Comparison of ENCODE assay signal across 9 cellular contexts in the genomic region with DNA sequence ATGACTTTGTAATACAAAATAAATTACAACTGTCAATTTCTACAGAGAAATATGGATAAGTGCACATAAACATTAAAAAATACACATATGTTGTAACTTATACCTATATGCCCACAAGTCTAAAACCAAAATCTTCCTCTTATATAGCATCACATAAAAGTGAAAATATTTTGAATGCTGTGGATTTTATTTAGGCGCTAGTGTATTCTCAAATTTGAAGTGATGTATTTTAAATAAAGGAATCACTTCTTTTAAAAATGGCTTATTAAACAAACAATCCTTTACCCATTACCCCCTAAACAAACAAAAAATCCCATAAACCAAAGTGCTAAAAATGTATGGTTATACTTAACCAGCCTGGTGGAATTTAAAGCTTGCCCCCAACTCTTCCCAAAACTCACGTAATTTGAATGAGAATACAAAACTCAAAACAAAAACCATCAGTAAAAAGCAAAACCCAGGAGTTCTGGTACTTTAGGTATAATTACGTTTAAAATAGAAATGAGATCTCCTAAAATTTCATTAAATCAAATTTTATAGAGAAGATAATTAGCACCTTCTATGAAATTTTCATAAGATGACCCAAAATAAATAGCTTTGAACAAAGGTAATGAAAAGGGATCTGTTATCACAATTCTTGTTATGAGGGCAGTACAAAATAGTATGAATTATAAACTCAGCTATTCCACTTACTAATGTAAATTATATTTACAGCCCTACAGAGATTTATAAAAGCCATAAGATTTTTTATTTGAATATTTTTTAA.
DNase-seq lines count a peak whose midpoint lies in the region; ATAC-seq and TF ChIP-seq lines count a peak whose summit lies in the region.
"Had no signal": no experiment of that assay in that cellular context is flagged by ENCODE, and none has a peak within 500 bp of the region (broad histone marks: within the 10 kb centered on the region; RNA-seq: fewer than 3 reads in every experiment).

No MANE protein-coding gene starts in this region.

- peaks cover 4% of the 10 kb centered on the region; the same call in 1 of the 2 replicates for H3K79me2 ChIP-seq in H9 (ENCODE audit: insufficient read depth, low read length)

- H3K9ac ChIP-seq in H9 (ENCODE audit: extremely low read depth, insufficient read length, low read length) = no peak overlapping the region

- H3K4me1 Mint-ChIP-seq in activated T-cell treated with anti-CD3 and anti-CD28 coated beads, Interleukin-2, amount 50 U/mL, for 4 hours (ENCODE audit: low read depth) = peaks cover 33% of the 10 kb centered on the region
- H3K4me1 Mint-ChIP-seq in glutamatergic neuron (ENCODE audit: low read depth, unreplicated experiment) (peaks cover 19% of the 10 kb centered on the region), H9 (peaks cover 19 to 28% of the 10 kb centered on the region in 2 experiments)

- H2BK120ac ChIP-seq in H9 (ENCODE audit: low read depth, low read length, poor library complexity, severe bottlenecking) = no peak overlapping the region

- no peak overlapping the region for H2BK15ac ChIP-seq in H9 (ENCODE audit: low read depth, low read length)

- peaks cover 9% of the 10 kb centered on the region for H3K27me3 Mint-ChIP-seq in activated T-cell treated with anti-CD3 and anti-CD28 coated beads, Interleukin-2, amount 50 U/mL, for 4 hours (ENCODE audit: low read depth)
- peaks cover 18% of the 10 kb centered on the region for H3K27me3 Mint-ChIP-seq in glutamatergic neuron (ENCODE audit: unreplicated experiment)
- peaks cover 5% of the 10 kb centered on the region; the same call in 1 of the 2 replicates for H3K27me3 Mint-ChIP-seq in H9 (ENCODE audit: low read depth)

- H3K4me1 ChIP-seq in thymus (ENCODE audit: control insufficient read depth, insufficient read depth, low read length) (peaks cover 4% of the 10 kb centered on the region), H9 (ENCODE audit: insufficient read depth, low read length) (no peaks in the 10 kb centered on the region)

- H3K9me3 ChIP-seq in thymus (ENCODE audit: control insufficient read depth) (no peaks in the 10 kb centered on the region), H9 (ENCODE audit: control insufficient read depth, low read depth, low read length) (no peaks in the 10 kb centered on the region)

- no peak overlapping the region for H2AFZ ChIP-seq in H9 (ENCODE audit: low read length)

- H3K27ac ChIP-seq in thymus (ENCODE audit: low read depth) = no peak overlapping the region
- no peak overlapping the region for H3K27ac ChIP-seq in H9 (ENCODE audit: insufficient read length, low read depth, low read length)

- H3K23ac ChIP-seq in H9 (ENCODE audit: insufficient read length, low read depth, low read length) = no peak overlapping the region

- H4K20me1 ChIP-seq in H9 (ENCODE audit: control insufficient read depth, insufficient read depth, insufficient read length) = no peaks in the 10 kb centered on the region

- H3K4me3 Mint-ChIP-seq in activated T-cell treated with anti-CD3 and anti-CD28 coated beads, Interleukin-2, amount 50 U/mL, for 4 hours = peak overlapping the region; percentile 99
- peak overlapping the region; percentile 62 for H3K4me3 Mint-ChIP-seq in glutamatergic neuron (ENCODE audit: unreplicated experiment)
- H3K4me3 Mint-ChIP-seq in H9 = peak overlapping the region in 1 of 2 experiments; percentile 57; a peak in 4 of 5 replicates

- no peak overlapping the region for H3K14ac ChIP-seq in H9 (ENCODE audit: insufficient read depth, low read length)

- H4K5ac ChIP-seq in H9 (ENCODE audit: insufficient read length, low read depth, low read length) = no peak overlapping the region

- H3K79me1 ChIP-seq in H9 (ENCODE audit: insufficient read depth, low read depth, low read length, poor library complexity, severe bottlenecking) = no peaks in the 10 kb centered on the region

- no peak overlapping the region for H2BK20ac ChIP-seq in H9 (ENCODE audit: low read depth, low read length, poor library complexity, severe bottlenecking)

- no peak overlapping the region for H3K18ac ChIP-seq in H9 (ENCODE audit: insufficient read length, low read depth, low read length)

- WGBS in thymus = 28% methylated on average over 3 of the region's 3 CpGs
- WGBS in H9 (ENCODE audit: extremely low coverage, insufficient read length, low lambda C conversion rate) = no CpG with 5 or more reads among the region's 3 CpGs

- H3K36me3 ChIP-seq in thymus (ENCODE audit: control insufficient read depth, insufficient read depth) = no peaks in the 10 kb centered on the region

- H3K4me2 ChIP-seq in H9 (ENCODE audit: insufficient read depth, insufficient read length, low read length) = no peak overlapping the region

- no peak overlapping the region for H3K56ac ChIP-seq in H9 (ENCODE audit: insufficient read length, low read depth, low read length)

- no peak overlapping the region for H3T11ph ChIP-seq in H9 (ENCODE audit: low read length)

- H3K4me3 ChIP-seq in WI38 (ENCODE audit: low read depth, low read length) = peak overlapping the region; percentile 66; the same call in 1 of the 2 replicates
- peak overlapping the region; percentile 51 for H3K4me3 ChIP-seq in thymus (ENCODE audit: low read length)

- H3K27ac Mint-ChIP-seq in glutamatergic neuron (ENCODE audit: unreplicated experiment) = no peak overlapping the region
- H3K27ac Mint-ChIP-seq in H9 = no peak overlapping the region

- H2BK12ac ChIP-seq in H9 (ENCODE audit: insufficient read length, low read depth, low read length) = no peak overlapping the region

- H3K27me3 ChIP-seq in thymus (ENCODE audit: control insufficient read depth, insufficient read depth) (no peaks in the 10 kb centered on the region), H9 (ENCODE audit: insufficient read depth, low read length) (no peaks in the 10 kb centered on the region)

- no peak for DNase-seq in activated T-cell treated with anti-CD3 and anti-CD28 coated beads, Interleukin-2, amount 50 U/mL, for 4 hours
- DNase-seq in activated T-cell treated with anti-CD3 and anti-CD28 coated beads, Interleukin-2, amount 50 U/mL, for 1 hour = no peak
- DNase-seq in glutamatergic neuron (no peak), H9 (no peak), NCI-H510A treated with DMSO at 0.1 percent for 48 hours (lab: John Stamatoyannopoulos, UW) (no peak)
- DNase-seq: NCI-H2081 treated with DMSO at 0.1 percent for 48 hours had no signal

- peaks cover 3% of the 10 kb centered on the region for H3K36me3 Mint-ChIP-seq in activated T-cell treated with anti-CD3 and anti-CD28 coated beads, Interleukin-2, amount 50 U/mL, for 4 hours (ENCODE audit: insufficient read depth)
- H3K36me3 Mint-ChIP-seq in glutamatergic neuron (ENCODE audit: unreplicated experiment) (no peaks in the 10 kb centered on the region), H9 (ENCODE audit: insufficient read depth in 1 of 3, low read depth in 3 of 3) (peaks cover 0 to 2% (median 0%) of the 10 kb centered on the region in 3 experiments; a peak in 2 of 7 replicates)

- H3K9me3 Mint-ChIP-seq in activated T-cell treated with anti-CD3 and anti-CD28 coated beads, Interleukin-2, amount 50 U/mL, for 4 hours = no peaks in the 10 kb centered on the region
- H3K9me3 Mint-ChIP-seq in glutamatergic neuron (ENCODE audit: unreplicated experiment) (peaks cover 12% of the 10 kb centered on the region), H9 (no peaks in the 10 kb centered on the region; a peak in 1 of 5 replicates)

- no peak overlapping the region for H2BK5ac ChIP-seq in H9 (ENCODE audit: insufficient read length, low read length)

- H3K23me2 ChIP-seq in H9 (ENCODE audit: insufficient read length, low read depth, low read length, poor library complexity, severe bottlenecking) = peaks cover 17% of the 10 kb centered on the region

- no peak for ATAC-seq in activated T-cell treated with anti-CD3 and anti-CD28 coated beads, Interleukin-2, amount 50 U/mL, for 4 hours
- no peak for ATAC-seq in HG03354 (IDR thresholded peaks at IDR 0.05; ENCODE audit: poor library complexity, severe bottlenecking, unreplicated experiment)

- no peak overlapping the region for H3K4ac ChIP-seq in H9 (ENCODE audit: low read depth, low read length)

- H4K8ac ChIP-seq in H9 (replicated peaks; ENCODE audit: insufficient read length, low read depth, low read length) = no peak overlapping the region

- no peak overlapping the region for H4K91ac ChIP-seq in H9 (ENCODE audit: insufficient read length, low read depth, low read length)

- no peak overlapping the region for H2AK5ac ChIP-seq in H9 (ENCODE audit: insufficient read length, low read length)

- no peak for TF ChIP-seq CTCF in WI38 (IDR thresholded peaks at IDR 0.05; ENCODE audit: low read depth, low read length)
- no peak for TF ChIP-seq CTCF in glutamatergic neuron (IDR thresholded peaks at IDR 0.05; ENCODE audit: partially characterized antibody, unreplicated experiment)
- TF ChIP-seq CTCF in H9 (conservative IDR thresholded peaks at IDR 0.05) = no peak
